Comparison of ENCODE assay signal across 21 cellular contexts in genomic region chr7:29607889-29608288, GRCh38. TPM values are rescaled to one million over a fixed set of nuclear protein-coding genes. Genes with fewer than 3 reads are reported as not detected.
DNase-seq lines count a peak whose midpoint lies in the region; ATAC-seq, FAIRE-seq and TF ChIP-seq lines count a peak whose summit lies in the region.
"Had no signal": no experiment of that assay in that cellular context is flagged by ENCODE, and none has a peak within 500 bp of the region (broad histone marks: within the 10 kb centered on the region; RNA-seq: fewer than 3 reads in every experiment).

No MANE protein-coding gene starts in this region.

- no peak overlapping the region for H3K9ac ChIP-seq in endothelial cell of umbilical vein (replicated peaks; ENCODE audit: extremely low read depth, insufficient read depth, low read length)
- H3K9ac ChIP-seq in mucosa of rectum (ENCODE audit: low read depth in 1 of 2, low read length in 2 of 2): no peak overlapping the region
- no peak overlapping the region for H3K9ac ChIP-seq in kidney (ENCODE audit: low read length in 2 of 2)

- H3K9me3 ChIP-seq in PC-9 (ENCODE audit: insufficient read depth, low read depth) (peaks cover 8% of the 10 kb centered on the region), endothelial cell of umbilical vein (replicated peaks; ENCODE audit: control insufficient read depth, insufficient read depth, low read length) (no peaks in the 10 kb centered on the region), mucosa of rectum (ENCODE audit: control insufficient read depth in 2 of 2, low read length in 2 of 2) (no peaks in the 10 kb centered on the region), kidney (ENCODE audit: control insufficient read depth in 1 of 2, low read length in 2 of 2) (no peaks in the 10 kb centered on the region)
- H3K9me3 ChIP-seq: gastroesophageal sphincter had no signal

- dilution Hi-C loops in endothelial cell of umbilical vein (cut with MboI; ENCODE audit: extremely low pct_ligation_motif_present, low sequenced_read_pairs): no loop called here

- H3K9me1 ChIP-seq in endothelial cell of umbilical vein (replicated peaks; ENCODE audit: control insufficient read depth, extremely low read depth, insufficient read depth, low read length): no peaks in the 10 kb centered on the region

- H3K4me2 ChIP-seq in PC-9: peak overlapping the region; percentile 67
- no peak overlapping the region for H3K4me2 ChIP-seq in endothelial cell of umbilical vein (ENCODE audit: insufficient read depth, low read length)

- H3K36me3 ChIP-seq in PC-9 (ENCODE audit: low read depth) (no peaks in the 10 kb centered on the region), endothelial cell of umbilical vein (ENCODE audit: control insufficient read depth in 2 of 2, extremely low read depth in 1 of 2, insufficient read depth in 2 of 2, low read length in 2 of 2) (no peaks in the 10 kb centered on the region), mucosa of rectum (ENCODE audit: control insufficient read depth in 2 of 2, insufficient read depth in 2 of 2, low read length in 2 of 2) (no peaks in the 10 kb centered on the region), kidney (ENCODE audit: control insufficient read depth in 1 of 2, insufficient read depth in 2 of 2, low read length in 2 of 2) (no peaks in the 10 kb centered on the region)
- H3K36me3 ChIP-seq: gastroesophageal sphincter had no signal

- H3K79me2 ChIP-seq in PC-9 (ENCODE audit: low read depth) (no peaks in the 10 kb centered on the region), endothelial cell of umbilical vein (ENCODE audit: control insufficient read depth, insufficient read depth, low read length) (no peaks in the 10 kb centered on the region)

- no peaks in the 10 kb centered on the region for H3K9me2 ChIP-seq in PC-9 (ENCODE audit: insufficient read depth)

- DNase-seq in EH (ENCODE audit: low read depth) (peak; percentile 81), PC-9 (peak; percentile 47 to 84), endothelial cell of umbilical vein (ENCODE audit: low read depth, low spot score) (no peak), kidney (no peak), HuH-7.5 (ENCODE audit: low spot score) (no peak), NCI-H1417 treated with DMSO at 0.1 percent for 48 hours (lab: John Stamatoyannopoulos, UW) (no peak)
- DNase-seq: activated naive CD4-positive, alpha-beta T cell treated with anti-CD3 and anti-CD28 coated beads, Interleukin-2, amount 10 ng/mL, durations not matched to agents 7 days and 5 days; GF-D8; IMR-90; left colon; NCI-H69; right cardiac atrium; SHP77; stimulated activated naive CD8-positive, alpha-beta T cell treated with anti-CD3 and anti-CD28 coated beads, Interleukin-15, Interleukin-2, amounts not matched to agents 100 U/mL and 50 U/mL, for 24 hours had no signal

- H3F3A ChIP-seq in PC-9 (ENCODE audit: insufficient read depth, low read depth): peaks cover 59% of the 10 kb centered on the region

- intact Hi-C loops in PC-9 (cut with micrococcal nuclease; ENCODE audit: unreplicated experiment) (loop anchor here (2.0 to 5.0 kb wide), 6 partner anchors 15 to 534 kb away; partner anchors contain the start of genes FKBP14, PLEKHA8 and SCRN1), endothelial cell of umbilical vein (cut with micrococcal nuclease) (no loop called here), kidney (cut with DNase I) (no loop called here)

- TF ChIP-seq POLR2A in endothelial cell of umbilical vein (IDR thresholded peaks at IDR 0.05; ENCODE audit: low read depth, low read length): no peak

- BruUV-seq in PC-9 (replicated peaks; lab: Mats Ljungman, UMichigan): no TSS peak
- BruUV-seq in endothelial cell of umbilical vein (replicated peaks; lab: Mats Ljungman, UMichigan): no TSS peak

- H3K4me3 ChIP-seq in PC-9 (0 out of 2 replicates have a peak overlapping the region, but pooled peaks have one; percentile 2), endothelial cell of umbilical vein (replicated peaks in 1 of 3; ENCODE audit: insufficient read depth in 1 of 3, low read depth in 1 of 3, low read length in 3 of 3) (no peak overlapping the region), mucosa of rectum (ENCODE audit: low read length in 2 of 2) (no peak overlapping the region), kidney (ENCODE audit: low read length in 2 of 2) (no peak overlapping the region)
- H3K4me3 ChIP-seq: coronary artery, gastroesophageal sphincter had no signal

- H3K4me1 ChIP-seq in PC-9 (replicated peaks; ENCODE audit: insufficient read depth): peaks cover 61% of the 10 kb centered on the region
- H3K4me1 ChIP-seq in endothelial cell of umbilical vein (ENCODE audit: control insufficient read depth, extremely low read depth, insufficient read depth, low read length): no peaks in the 10 kb centered on the region
- peaks cover 18 to 46% of the 10 kb centered on the region in 2 donors for H3K4me1 ChIP-seq in mucosa of rectum (ENCODE audit: control insufficient read depth in 2 of 2, insufficient read depth in 2 of 2, low read length in 2 of 2)
- H3K4me1 ChIP-seq in kidney (ENCODE audit: control insufficient read depth in 1 of 2, insufficient read depth in 1 of 2, low read depth in 1 of 2, low read length in 2 of 2): no peaks in the 10 kb centered on the region
- H3K4me1 ChIP-seq: gastroesophageal sphincter had no signal

- no peak overlapping the region for H2AFZ ChIP-seq in PC-9
- H2AFZ ChIP-seq in endothelial cell of umbilical vein (ENCODE audit: low read depth, low read length): no peak overlapping the region

- CTCF ChIA-PET in PC-9 (lab: Charles Lee): interaction anchor here (1.0 kb wide), 1 partner anchor 199 kb away, joined by 3 read pairs; no protein-coding TSS in a partner anchor
- CTCF ChIA-PET in endothelial cell of umbilical vein (lab: Charles Lee): interaction anchor here (1.4 kb wide), 1 partner anchor 19 kb away, joined by 7 read pairs; no protein-coding TSS in a partner anchor

- POLR2A ChIA-PET in PC-9 (lab: Charles Lee; ENCODE audit: unreplicated experiment): interaction anchor here (0.6 to 0.7 kb wide), 4 partner anchors 15 to 528 kb away, joined by 3 to 4 read pairs (median 4); partner anchors contain the start of gene SCRN1
- POLR2A ChIA-PET in endothelial cell of umbilical vein (lab: Charles Lee): no interaction called here

- no peak for TF ChIP-seq CTCF in PC-9 (conservative IDR thresholded peaks at IDR 0.05)
- TF ChIP-seq CTCF in endothelial cell of umbilical vein (IDR thresholded peaks at IDR 0.05; ENCODE audit: extremely low read depth in 1 of 2, insufficient read depth in 1 of 2, low read depth in 1 of 2, low read length in 2 of 2): no peak
- TF ChIP-seq CTCF in kidney (IDR thresholded peaks at IDR 0.05; ENCODE audit: borderline replicate concordance, extremely low read depth, insufficient read depth): no peak

- H4K20me1 ChIP-seq in PC-9 (ENCODE audit: insufficient read depth): no peaks in the 10 kb centered on the region; the same call in 1 of the 2 replicates
- H4K20me1 ChIP-seq in endothelial cell of umbilical vein (replicated peaks; ENCODE audit: control insufficient read depth, extremely low read depth, insufficient read depth, low read length): no peaks in the 10 kb centered on the region

- no peak for ATAC-seq in GM18520 (IDR thresholded peaks at IDR 0.05; ENCODE audit: unreplicated experiment)
- ATAC-seq: gastroesophageal sphincter; left colon; natural killer cell treated with Interleukin-12 subunit alpha and Interleukin-12 subunit beta and Interleukin-15 and Interleukin-18, amount 100 ng/mL, for 72 hours; right cardiac atrium; stimulated activated naive CD8-positive, alpha-beta T cell treated with anti-CD3 and anti-CD28 coated beads, Interleukin-15, Interleukin-2, amounts not matched to agents 100 U/mL and 50 U/mL, for 24 hours had no signal

- H3K27ac ChIP-seq in PC-9 (peak overlapping the region; percentile 78), endothelial cell of umbilical vein (ENCODE audit: insufficient read depth, low read depth, low read length) (no peak overlapping the region), mucosa of rectum (ENCODE audit: low read depth in 2 of 2, low read length in 2 of 2) (peak overlapping the region; percentile 86 to 89), kidney (ENCODE audit: low read depth in 2 of 2, low read length in 2 of 2) (no peak overlapping the region)
- H3K27ac ChIP-seq: C4-2B, coronary artery, gastroesophageal sphincter had no signal

- FAIRE-seq in endothelial cell of umbilical vein (lab: Jason Lieb, UNC): peak; percentile 47
- no peak for FAIRE-seq in kidney (lab: Jason Lieb, UNC)
- FAIRE-seq: TTC549 had no signal

- H3K27me3 ChIP-seq in PC-9 (ENCODE audit: insufficient read depth, low read depth) (no peaks in the 10 kb centered on the region), endothelial cell of umbilical vein (ENCODE audit: control insufficient read depth in 2 of 2, insufficient read depth in 2 of 2, low read length in 2 of 2) (no peaks in the 10 kb centered on the region), mucosa of rectum (ENCODE audit: control insufficient read depth in 2 of 2, insufficient read depth in 2 of 2, low read length in 2 of 2) (no peaks in the 10 kb centered on the region)
- H3K27me3 ChIP-seq: gastroesophageal sphincter had no signal

TF ChIP-seq in endothelial cell of umbilical vein, 7 proteins besides CTCF, POLR2A, EP300 and RAD21:
- TF ChIP-seq EZH2 (IDR thresholded peaks at IDR 0.05; ENCODE audit: borderline replicate concordance, low read depth, low read length, severe bottlenecking) (no peak), MYC (IDR thresholded peaks at IDR 0.05; ENCODE audit: low read depth, low read length) (no peak), FOS (IDR thresholded peaks at IDR 0.05; ENCODE audit: borderline replicate concordance, insufficient read depth, low read length) (no peak)

RNA-seq across cellular contexts. Expression of gene PRR15, which starts 44.3 kb away (rescaled TPM):
- 64.9 and 71.6 TPM in 2 replicates for total RNA-seq in PC-9 (2021)
- 1.8 and 4.1 TPM in 2 replicates for total RNA-seq in endothelial cell of umbilical vein
- polyA plus RNA-seq in endothelial cell of umbilical vein: 5.0 and 6.3 TPM in 2 replicates
- polyA plus RNA-seq in endothelial cell of umbilical vein (2011; cell fraction: cytosol; rRNA removed): 2.9 and 4.8 TPM in 2 replicates
- polyA plus RNA-seq in endothelial cell of umbilical vein (2011; cell fraction: nucleus; rRNA removed): 2.1 and 2.5 TPM in 2 replicates
- polyA plus RNA-seq in endothelial cell of umbilical vein (2012): 0.25 and 0.71 TPM in 2 replicates
- polyA minus RNA-seq in endothelial cell of umbilical vein: 0.59 and 2.0 TPM in 2 replicates
- 0.92 TPM for polyA minus RNA-seq in endothelial cell of umbilical vein (2011; cell fraction: cytosol; rRNA and poly(A)+ RNA removed)
- 0.43 and 1.1 TPM in 2 replicates for polyA minus RNA-seq in endothelial cell of umbilical vein (2011; cell fraction: nucleus; rRNA and poly(A)+ RNA removed)
- 21.2 TPM for total RNA-seq in kidney
- polyA plus RNA-seq in kidney (ENCODE audit: insufficient read depth, low read depth, low replicate concordance): 27.5 TPM
- total RNA-seq: IMR-90; natural killer cell treated with Interleukin-12 subunit alpha and Interleukin-12 subunit beta and Interleukin-15 and Interleukin-18, amount 100 ng/mL, for 72 hours had no signal
- polyA plus RNA-seq: IMR-90 had no signal

Comparison
In these comparisons a context has a peak if more than half of its experiments do, and no peak if none do; other contexts are left out.
1. DNase-seq: peak in EH (single experiment) and PC-9 (2 of 2); none in endothelial cell of umbilical vein (single experiment), kidney (single experiment), HuH-7.5 (single experiment) and NCI-H1417 treated with DMSO at 0.1 percent for 48 hours (single experiment).
2. H3K27ac ChIP-seq: peak in PC-9 (single experiment) and mucosa of rectum (2 of 2); none in endothelial cell of umbilical vein (single experiment) and kidney (0 of 2).